Comparison of ENCODE assay signal across 8 cellular contexts in genomic region chr16:28623172-28623711, GRCh38. TPM values are rescaled to one million over a fixed set of nuclear protein-coding genes. Genes with fewer than 3 reads are reported as not detected.
DNase-seq lines count a peak whose midpoint lies in the region; ATAC-seq and TF ChIP-seq lines count a peak whose summit lies in the region.

No MANE protein-coding gene starts in this region.

- H3K27ac Mint-ChIP-seq in T-helper 17 cell: no peak overlapping the region

- H3K27ac ChIP-seq in ascending aorta (no peak overlapping the region), liver (ENCODE audit: low read depth in 1 of 2, low read length in 2 of 2) (no peak overlapping the region)

- H3K4me3 Mint-ChIP-seq in T-helper 17 cell: peak overlapping the region; percentile 86

- intact Hi-C loops in ascending aorta (cut with DNase I): no loop called here

- H3K9me3 ChIP-seq in T-helper 17 cell (ENCODE audit: control insufficient read depth, low read length, poor library complexity, severe bottlenecking): no peaks in the 10 kb centered on the region
- no peaks in the 10 kb centered on the region for H3K9me3 ChIP-seq in ascending aorta
- no peaks in the 10 kb centered on the region for H3K9me3 ChIP-seq in liver (ENCODE audit: control insufficient read depth in 4 of 4, low read length in 3 of 4)

- ATAC-seq in T-helper 17 cell (peak; percentile 96), HG02759 (IDR thresholded peaks at IDR 0.05; ENCODE audit: unreplicated experiment) (no peak), GM19395 (IDR thresholded peaks at IDR 0.05; ENCODE audit: unreplicated experiment) (no peak)

- no peaks in the 10 kb centered on the region for H3K4me1 ChIP-seq in ascending aorta
- H3K4me1 ChIP-seq in liver (ENCODE audit: control insufficient read depth in 4 of 4, insufficient read depth in 4 of 4, low read length in 3 of 4): peaks cover 0 to 5% (median under 1%) of the 10 kb centered on the region in 4 donors

- TF ChIP-seq CTCF in ascending aorta (IDR thresholded peaks at IDR 0.05) (no peak), liver (IDR thresholded peaks at IDR 0.05; ENCODE audit: low read depth, low read length, missing input control) (no peak)

- H3K36me3 ChIP-seq in ascending aorta (no peaks in the 10 kb centered on the region), liver (ENCODE audit: control insufficient read depth in 4 of 4, insufficient read depth in 3 of 4, low read depth in 1 of 4, low read length in 3 of 4) (no peaks in the 10 kb centered on the region)

- H3K27me3 Mint-ChIP-seq in T-helper 17 cell: no peaks in the 10 kb centered on the region

- peak; percentile 39 for DNase-seq in AG08396 (ENCODE audit: low spot score)
- DNase-seq in Jurkat, Clone E6-1 (ENCODE audit: low read depth, low spot score): peak; percentile 63
- peak in 2 of 3 donors; percentile 32 to 54 for DNase-seq in T-helper 17 cell
- no peak for DNase-seq in ascending aorta (ENCODE audit: low spot score in 2 of 2)
- DNase-seq in stimulated activated CD8-positive, alpha-beta memory T cell treated with anti-CD3 and anti-CD28 coated beads, Interleukin-15, amount 100 ng/mL, for 4 hours (ENCODE audit: low read depth in 2 of 2): peak; percentile 28 to 37

- H3K27me3 ChIP-seq in ascending aorta (no peaks in the 10 kb centered on the region), liver (ENCODE audit: control insufficient read depth in 4 of 4, insufficient read depth in 4 of 4, low read length in 3 of 4) (no peaks in the 10 kb centered on the region)

- 9% methylated on average over 68 of the region's 68 CpGs for WGBS in liver

- TF ChIP-seq RAD21 in liver (IDR thresholded peaks at IDR 0.05): no peak

- peaks cover 16% of the 10 kb centered on the region for H3K4me1 Mint-ChIP-seq in T-helper 17 cell

- H3K4me3 ChIP-seq in Jurkat, Clone E6-1 (ENCODE audit: low read length): peak overlapping the region; percentile 71
- peak overlapping the region; percentile 49 to 67 for H3K4me3 ChIP-seq in ascending aorta
- peak overlapping the region; percentile 32 to 65 (median 45) for H3K4me3 ChIP-seq in liver (ENCODE audit: low read depth in 1 of 3, low read length in 3 of 3)

- no peaks in the 10 kb centered on the region for H3K36me3 Mint-ChIP-seq in T-helper 17 cell (ENCODE audit: low read depth)

- no peak overlapping the region for H3K9ac ChIP-seq in liver (ENCODE audit: low read depth in 1 of 2, low read length in 2 of 2)

TF ChIP-seq in liver, 16 proteins besides CTCF, POLR2A, EP300 and RAD21:
- no peak for TF ChIP-seq MAX (IDR thresholded peaks at IDR 0.05)
- no peak for TF ChIP-seq RXRA (IDR thresholded peaks at IDR 0.05)
- TF ChIP-seq EGR1 (IDR thresholded peaks at IDR 0.05; ENCODE audit: low read depth in 2 of 2): no peak
- TF ChIP-seq FOXA1 (IDR thresholded peaks at IDR 0.05): no peak
- no peak for TF ChIP-seq JUND (IDR thresholded peaks at IDR 0.05)
- TF ChIP-seq FOXA2 (IDR thresholded peaks at IDR 0.05): no peak
- TF ChIP-seq REST (IDR thresholded peaks at IDR 0.05): no peak
- no peak for TF ChIP-seq ATF3 (IDR thresholded peaks at IDR 0.05)
- no peak for TF ChIP-seq YY1 (IDR thresholded peaks at IDR 0.05)

RNA-seq across cellular contexts. Expression of gene SULT1A1, which starts 13.4 kb away (rescaled TPM):
- 33.5 TPM for polyA plus RNA-seq in Jurkat, Clone E6-1 (2012; ENCODE audit: insufficient read depth, insufficient read length)
- total RNA-seq in T-helper 17 cell (10 to 100 TPM; 10.6 to 14.4 TPM), ascending aorta (46.2 TPM), liver (10 to 100 TPM; 25.3 to 94.5 TPM)
- 100 to 1,000 TPM; 110 to 143 TPM for polyA plus RNA-seq in liver

RNA-seq across cellular contexts. Expression of gene NPIPB8, which starts 14.6 kb away (rescaled TPM):
- not detected for polyA plus RNA-seq in Jurkat, Clone E6-1 (2012; ENCODE audit: insufficient read depth, insufficient read length)
- total RNA-seq in T-helper 17 cell (1 to 10 TPM in 1 of 2 donors, not detected in 1; 1.2 TPM), ascending aorta (not detected), liver (under 1 TPM in 1 of 2 donors, not detected in 1; 0.08 TPM)
- polyA plus RNA-seq in liver: under 1 TPM in 1 of 2 donors, not detected in 1; 0.53 TPM

RNA-seq across cellular contexts. Expression of gene SULT1A2, which starts 26.4 kb away (rescaled TPM):
- polyA plus RNA-seq in Jurkat, Clone E6-1 (2012; ENCODE audit: insufficient read depth, insufficient read length): 1.4 TPM
- total RNA-seq in T-helper 17 cell (under 1 TPM in 1 of 2 donors, not detected in 1; 0.22 TPM), ascending aorta (4.3 TPM), liver (10 to 100 TPM in 1 of 2 donors, 1 to 10 TPM in 1; 1.6 to 19.2 TPM)
- polyA plus RNA-seq in liver: 10 to 100 TPM; 10.6 to 29.4 TPM

Comparison
In these comparisons a context has a peak if more than half of its experiments do, and no peak if none do; other contexts are left out.
1. DNase-seq: peak in AG08396 (single experiment), Jurkat, Clone E6-1 (single experiment), T-helper 17 cell (2 of 3) and stimulated activated CD8-positive, alpha-beta memory T cell treated with anti-CD3 and anti-CD28 coated beads, Interleukin-15, amount 100 ng/mL, for 4 hours (2 of 2); none in ascending aorta (0 of 2).
2. Peak in every context shown above with its lines, with median percentiles within 50 percentile points of each other: H3K4me3 ChIP-seq.